ENCODE assay signal across 22 cellular contexts in the genomic region with DNA sequence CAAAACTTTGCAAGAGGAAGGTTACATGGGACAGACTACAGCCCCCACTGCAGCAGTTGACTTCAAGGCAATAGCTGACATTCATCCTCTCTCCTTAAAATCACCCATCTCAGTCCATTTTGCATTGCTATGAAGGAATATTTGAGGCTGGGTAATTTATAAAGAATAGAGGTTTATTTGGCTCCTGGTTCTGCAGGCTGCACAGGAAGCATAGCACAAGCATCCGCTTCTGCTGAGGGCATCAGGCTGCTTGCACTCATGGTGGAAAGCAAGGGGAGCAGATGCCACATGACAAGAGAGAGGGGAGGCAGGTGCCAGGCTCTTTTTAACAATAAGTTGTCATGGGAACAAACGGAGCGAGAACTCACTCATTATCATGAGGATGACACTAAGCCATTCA.
"Had no signal": no experiment of that assay in that cellular context is flagged by ENCODE, and none has a peak within 500 bp of the region (broad histone marks: within the 10 kb centered on the region; RNA-seq: fewer than 3 reads in every experiment).

No MANE protein-coding gene starts in this region.

- H2AFZ ChIP-seq: hepatocyte had no signal

- ATAC-seq: foreskin keratinocyte; gastroesophageal sphincter; heart left ventricle; left cardiac atrium; left lung; left ventricle myocardium superior; lower lobe of right lung; mucosa of descending colon; naive thymus-derived CD8-positive, alpha-beta T cell had no signal

- H3K27me3 ChIP-seq: dorsolateral prefrontal cortex, esophagus muscularis mucosa, foreskin keratinocyte, gastroesophageal sphincter, heart left ventricle, hepatocyte, left lung had no signal

- H3K79me2 ChIP-seq: hepatocyte had no signal

- DNase-seq: dermis blood vessel endothelial cell; dorsolateral prefrontal cortex; effector CD4-positive, alpha-beta T cell; effector memory CD4-positive, alpha-beta T cell; foreskin keratinocyte; heart left ventricle; left cardiac atrium; left lung; left ventricle myocardium superior; lower lobe of right lung; mesenchymal stem cell; mucosa of descending colon; naive B cell; naive thymus-derived CD8-positive, alpha-beta T cell had no signal

- H3K27ac ChIP-seq: coronary artery, dorsolateral prefrontal cortex, esophagus muscularis mucosa, foreskin keratinocyte, gastroesophageal sphincter, heart left ventricle, hepatocyte, left lung, lower lobe of right lung had no signal

- H3K4me3 ChIP-seq: coronary artery, dorsolateral prefrontal cortex, esophagus muscularis mucosa, gastroesophageal sphincter, heart left ventricle, hepatocyte, left lung, lower lobe of right lung, mucosa of descending colon had no signal

- H3K4me1 ChIP-seq: esophagus muscularis mucosa, foreskin keratinocyte, gastroesophageal sphincter, heart left ventricle, left lung, lower lobe of right lung had no signal

- FAIRE-seq: endothelial cell of umbilical vein, frontal cortex, islet of Langerhans, keratinocyte had no signal

- H3K4me2 ChIP-seq: hepatocyte had no signal

- H3K36me3 ChIP-seq: esophagus muscularis mucosa, gastroesophageal sphincter, heart left ventricle, left lung, lower lobe of right lung had no signal
